Comparison of ENCODE assay signal across 19 cellular contexts in the genomic region with DNA sequence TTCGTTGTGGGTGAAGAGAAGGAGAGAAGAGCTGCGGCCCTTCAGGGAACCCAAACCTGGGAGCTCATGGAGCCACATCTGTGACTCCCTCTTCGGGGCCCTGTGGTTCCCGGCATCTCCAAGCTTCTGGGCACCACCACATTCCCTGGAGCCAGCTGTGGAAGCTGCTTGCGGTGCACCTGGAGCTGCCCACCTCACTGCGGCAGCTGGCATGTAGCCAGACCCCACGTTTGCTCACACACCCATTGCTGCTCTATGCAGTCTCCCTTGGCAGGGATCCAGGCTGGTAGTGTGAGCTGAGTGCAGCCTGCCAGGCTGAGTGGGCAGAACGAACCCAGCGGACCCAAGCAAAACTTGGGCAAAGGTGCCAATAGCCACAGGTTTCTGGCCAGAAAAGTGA. TPM values are rescaled to one million over a fixed set of nuclear protein-coding genes. Genes with fewer than 3 reads are reported as not detected.
A peak's percentile ranks its signal among the peaks of the same experiment; 100 is the strongest.
DNase-seq lines count a peak whose midpoint lies in the region; ATAC-seq, FAIRE-seq and TF ChIP-seq lines count a peak whose summit lies in the region.
"Had no signal": no experiment of that assay in that cellular context is flagged by ENCODE, and none has a peak within 500 bp of the region (broad histone marks: within the 10 kb centered on the region; RNA-seq: fewer than 3 reads in every experiment).

No MANE protein-coding gene starts in this region.

- no peaks in the 10 kb centered on the region for H3K9me3 Mint-ChIP-seq in astrocyte (ENCODE audit: unreplicated experiment)
- H3K9me3 Mint-ChIP-seq: activated T-helper 17 cell treated with anti-CD3 and anti-CD28 coated beads, Interleukin-2, amount 50 U/mL, for 72 hours; CD8-positive, alpha-beta memory T cell; T-cell had no signal

- no peak overlapping the region for H3K4me3 Mint-ChIP-seq in astrocyte (ENCODE audit: unreplicated experiment)
- H3K4me3 Mint-ChIP-seq: activated T-helper 17 cell treated with anti-CD3 and anti-CD28 coated beads, Interleukin-2, amount 50 U/mL, for 72 hours; CD8-positive, alpha-beta memory T cell; memory B cell; T-cell had no signal

- peak overlapping the region; percentile 5 for H3K27ac Mint-ChIP-seq in astrocyte (ENCODE audit: unreplicated experiment)
- H3K27ac Mint-ChIP-seq: activated T-helper 17 cell treated with anti-CD3 and anti-CD28 coated beads, Interleukin-2, amount 50 U/mL, for 72 hours; CD8-positive, alpha-beta memory T cell; memory B cell; T-cell had no signal

- H3K9me3 ChIP-seq in astrocyte (ENCODE audit: insufficient read depth, low read depth, low read length) (no peaks in the 10 kb centered on the region), mucosa of descending colon (no peaks in the 10 kb centered on the region)

- FAIRE-seq in astrocyte (lab: Jason Lieb, UNC): no peak

- no peaks in the 10 kb centered on the region for H3K79me2 ChIP-seq in astrocyte (ENCODE audit: insufficient read depth, low read length)

- ATAC-seq in mucosa of descending colon: peak; percentile 46
- ATAC-seq in GM18502 (IDR thresholded peaks at IDR 0.05; ENCODE audit: poor library complexity, unreplicated experiment): no peak
- no peak for ATAC-seq in GM19351 (IDR thresholded peaks at IDR 0.05; ENCODE audit: unreplicated experiment)
- ATAC-seq: activated T-helper 17 cell treated with anti-CD3 and anti-CD28 coated beads, Interleukin-2, amount 50 U/mL, for 72 hours; T-cell had no signal

- H3K27me3 Mint-ChIP-seq in astrocyte (ENCODE audit: low read depth, unreplicated experiment): peaks cover 2% of the 10 kb centered on the region

- H3K36me3 ChIP-seq in astrocyte (ENCODE audit: insufficient read depth, low read length): no peaks in the 10 kb centered on the region
- no peaks in the 10 kb centered on the region for H3K36me3 ChIP-seq in mucosa of descending colon (ENCODE audit: low read depth)

- H3K4me1 Mint-ChIP-seq in astrocyte (ENCODE audit: low read depth, unreplicated experiment): no peaks in the 10 kb centered on the region

- no peaks in the 10 kb centered on the region for H3K36me3 Mint-ChIP-seq in astrocyte (ENCODE audit: low read depth, unreplicated experiment)
- H3K36me3 Mint-ChIP-seq: CD8-positive, alpha-beta memory T cell; memory B cell; T-cell had no signal

- H3K9ac ChIP-seq in astrocyte (ENCODE audit: low read length): no peak overlapping the region
- H3K9ac ChIP-seq: KMS-11 had no signal

- no peak overlapping the region for H3K27ac ChIP-seq in astrocyte (ENCODE audit: low read depth, low read length)
- H3K27ac ChIP-seq: epithelial cell of prostate, KMS-11 had no signal

- H3K4me2 ChIP-seq in astrocyte (ENCODE audit: low read length): no peak overlapping the region
- H3K4me2 ChIP-seq: KMS-11 had no signal

- intact Hi-C loops in mucosa of descending colon (cut with DNase I, micrococcal nuclease): no loop called here

- H3K4me3 ChIP-seq in astrocyte (ENCODE audit: insufficient read depth, low read depth, low read length) (no peak overlapping the region), mucosa of descending colon (no peak overlapping the region)

- DNase-seq in HT-29 (ENCODE audit: low spot score): peak; percentile 91
- peak; percentile 36 for DNase-seq in NCI-H2081 treated with DMSO at 0.1 percent for 48 hours (lab: John Stamatoyannopoulos, UW)
- DNase-seq in astrocyte (ENCODE audit: low read depth): no peak
- DNase-seq in mucosa of descending colon: peak; percentile 64 to 77 (median 70)
- DNase-seq in DMS114 treated with DMSO at 0.1 percent for 48 hours (lab: John Stamatoyannopoulos, UW; ENCODE audit: unreplicated experiment): no peak
- no peak for DNase-seq in nucleus accumbens (lab: John Stamatoyannopoulos, UW)
- DNase-seq: activated CD4-positive, alpha-beta T cell treated with anti-CD3 and anti-CD28 coated beads for 4 hours; CD8-positive, alpha-beta memory T cell; head of caudate nucleus; NK-92 treated with Interleukin-12 subunit alpha and Interleukin-12 subunit beta, amount 100 ng/mL, for 24 hours; occipital lobe; stimulated activated CD4-positive, alpha-beta T cell treated with anti-CD3 and anti-CD28 coated beads, Interleukin-12 subunit alpha, Interleukin-12 subunit beta, amount 100 ng/mL, for 4 hours; T-cell had no signal

- no peaks in the 10 kb centered on the region for H3K4me1 ChIP-seq in astrocyte (ENCODE audit: insufficient read depth, low read length)
- peaks cover 7% of the 10 kb centered on the region for H3K4me1 ChIP-seq in mucosa of descending colon (ENCODE audit: low read depth)

- TF ChIP-seq CTCF in astrocyte (IDR thresholded peaks at IDR 0.05; ENCODE audit: insufficient read depth, low read depth, low read length) (no peak), mucosa of descending colon (IDR thresholded peaks at IDR 0.05) (no peak)

- H2AFZ ChIP-seq in astrocyte (ENCODE audit: low read depth, low read length): no peak overlapping the region

- no peaks in the 10 kb centered on the region for H4K20me1 ChIP-seq in astrocyte (ENCODE audit: insufficient read depth, low read length)

- peaks cover 4% of the 10 kb centered on the region for H3K27me3 ChIP-seq in astrocyte (ENCODE audit: insufficient read depth, low read length)

RNA-seq across cellular contexts. Expression of gene PLA2G4E, which starts 16.8 kb away (rescaled TPM):
- total RNA-seq in HT-29 (2014; rRNA removed; shearing (Covaris generic)): not detected in 2 replicates
- total RNA-seq in astrocyte (not detected in 2 replicates), mucosa of descending colon (under 1 TPM; 0.06 to 0.27 (median 0.09) TPM)
- total RNA-seq: CD8-positive, alpha-beta memory T cell; occipital lobe; T-cell had no signal

RNA-seq across cellular contexts. Expression of gene PLA2G4D, which starts 56.7 kb away (rescaled TPM):
- total RNA-seq in HT-29 (2014; rRNA removed; shearing (Covaris generic)): 0.03 TPM in 1 of 2 replicates, not detected in the other
- total RNA-seq in astrocyte (not detected in 2 replicates), mucosa of descending colon (under 1 TPM; 0.35 to 0.51 (median 0.49) TPM)
- total RNA-seq: CD8-positive, alpha-beta memory T cell; occipital lobe; T-cell had no signal

Comparison
In these comparisons a context has a peak if more than half of its experiments do, and no peak if none do; other contexts are left out.
1. DNase-seq: peak in HT-29 (single experiment), NCI-H2081 treated with DMSO at 0.1 percent for 48 hours (single experiment) and mucosa of descending colon (3 of 3); none in astrocyte (single experiment), DMS114 treated with DMSO at 0.1 percent for 48 hours (single experiment) and nucleus accumbens (0 of 56).